ENCODE assay signal across 1 cellular context in genomic region chr1:46198026-46198826, GRCh38.
TF ChIP-seq lines count a peak whose summit lies in the region.

POMGNT1 (minus strand) TSS chr1:46198434; CDS start chr1:46197821, 613 bp downstream.

TF ChIP-seq in K562, 482 proteins besides CTCF, POLR2A, EP300 and RAD21 (continued from another document and continues in another):
- TF ChIP-seq TGIF2 (CRISPR knock-in tag; IDR thresholded peaks at IDR 0.05) = no peak
- no peak for TF ChIP-seq ZNF436 (CRISPR knock-in tag; IDR thresholded peaks at IDR 0.05)
- TF ChIP-seq KLF16 (IDR thresholded peaks at IDR 0.05) = no peak
- TF ChIP-seq ARID3B (CRISPR knock-in tag; IDR thresholded peaks at IDR 0.05; ENCODE audit: borderline replicate concordance) = peak; percentile 94; the same call in 1 of the 2 replicates
- no peak for TF ChIP-seq ZFP30 (CRISPR knock-in tag; IDR thresholded peaks at IDR 0.05; ENCODE audit: borderline replicate concordance)
- TF ChIP-seq ZNF121 (CRISPR knock-in tag; conservative IDR thresholded peaks at IDR 0.05) = no peak
- TF ChIP-seq ZNF766 (CRISPR knock-in tag; conservative IDR thresholded peaks at IDR 0.05) = no peak
- no peak for TF ChIP-seq ZNF655 (CRISPR knock-in tag; IDR thresholded peaks at IDR 0.05)
- no peak for TF ChIP-seq BRF2 (IDR thresholded peaks at IDR 0.05; ENCODE audit: borderline replicate concordance, insufficient read depth, insufficient read length)
- no peak for TF ChIP-seq ZNF445 (CRISPR knock-in tag; IDR thresholded peaks at IDR 0.05; ENCODE audit: low read depth)
- no peak; the same call in none of the 2 replicates for TF ChIP-seq HDGF (IDR thresholded peaks at IDR 0.05)
- no peak for TF ChIP-seq SMAD3 (CRISPR knock-in tag; conservative IDR thresholded peaks at IDR 0.05)
- peak; percentile 64 for TF ChIP-seq RBBP5 (IDR thresholded peaks at IDR 0.05; ENCODE audit: borderline replicate concordance, insufficient read depth, low read length, poor library complexity, severe bottlenecking)
- TF ChIP-seq HMBOX1 (IDR thresholded peaks at IDR 0.05) = no peak
- TF ChIP-seq PHF21A (IDR thresholded peaks at IDR 0.05; ENCODE audit: borderline replicate concordance, low read depth) = no peak
- no peak for TF ChIP-seq FUS (optimal IDR thresholded peaks at IDR 0.05; ENCODE audit: low read depth, low read length)
- no peak for TF ChIP-seq NFXL1 (CRISPR knock-in tag; IDR thresholded peaks at IDR 0.05)
- TF ChIP-seq SAFB (IDR thresholded peaks at IDR 0.05; ENCODE audit: borderline replicate concordance, low read depth, low read length) = no peak
- peak; percentile 40; the same call in 1 of the 2 replicates for TF ChIP-seq ZNF263 (CRISPR knock-in tag; IDR thresholded peaks at IDR 0.05; ENCODE audit: borderline replicate concordance)
- peak; percentile 22; the same call in 1 of the 2 replicates for TF ChIP-seq KAT7 (CRISPR knock-in tag; IDR thresholded peaks at IDR 0.05; ENCODE audit: borderline replicate concordance)
- TF ChIP-seq ILK (tag; IDR thresholded peaks at IDR 0.05; ENCODE audit: borderline replicate concordance, low read depth) = no peak
- no peak for TF ChIP-seq PATZ1 (CRISPR knock-in tag; IDR thresholded peaks at IDR 0.05; ENCODE audit: borderline replicate concordance)
- TF ChIP-seq CREB5 (CRISPR knock-in tag; IDR thresholded peaks at IDR 0.05) = no peak
- no peak for TF ChIP-seq BCL6 (CRISPR knock-in tag; IDR thresholded peaks at IDR 0.05)
- no peak for TF ChIP-seq MYNN (IDR thresholded peaks at IDR 0.05)
- TF ChIP-seq MYNN (CRISPR knock-in tag; IDR thresholded peaks at IDR 0.05) = no peak
- TF ChIP-seq PTRF (tag; IDR thresholded peaks at IDR 0.05) = no peak
- no peak for TF ChIP-seq ZNF280A (IDR thresholded peaks at IDR 0.05; ENCODE audit: low read depth, partially characterized antibody)
- TF ChIP-seq TBP (optimal IDR thresholded peaks at IDR 0.05; ENCODE audit: low read depth, low read length) = peak; percentile 53
- TF ChIP-seq SMARCA5 (IDR thresholded peaks at IDR 0.05) = peak; percentile 46; the same call in 1 of the 2 replicates
- peak; percentile 66; the same call in 1 of the 2 replicates for TF ChIP-seq MGA (IDR thresholded peaks at IDR 0.05)
- peak; percentile 58 to 75; a peak in 3 of 4 replicates for TF ChIP-seq UBTF (IDR thresholded peaks at IDR 0.05; ENCODE audit: borderline replicate concordance in 1 of 2, low read depth in 2 of 2, low read length in 2 of 2)
